In genomic region chr21:18369115-18369514, GRCh38 we compare ENCODE assay signal across 9 cellular contexts. TPM values are rescaled to one million over a fixed set of nuclear protein-coding genes. Genes with fewer than 3 reads are reported as not detected.
DNase-seq lines count a peak whose midpoint lies in the region; ATAC-seq and TF ChIP-seq lines count a peak whose summit lies in the region.
"Had no signal": no experiment of that assay in that cellular context is flagged by ENCODE, and none has a peak within 500 bp of the region (broad histone marks: within the 10 kb centered on the region; RNA-seq: fewer than 3 reads in every experiment).

No MANE protein-coding gene starts in this region.

- H3K27ac ChIP-seq in prostate gland (no peak overlapping the region), right atrium auricular region (no peak overlapping the region)
- H3K27ac ChIP-seq: SJCRH30 had no signal

- no peak for TF ChIP-seq CTCF in prostate gland (IDR thresholded peaks at IDR 0.05)
- peak in 1 of 2 donors; percentile 37 for TF ChIP-seq CTCF in right atrium auricular region (IDR thresholded peaks at IDR 0.05)

- TF ChIP-seq POLR2A in prostate gland (IDR thresholded peaks at IDR 0.05) = no peak

- ATAC-seq in HG02588 (IDR thresholded peaks at IDR 0.05; ENCODE audit: unreplicated experiment) = no peak

- intact Hi-C loops in prostate gland (cut with DNase I) = no loop called here

- WGBS in prostate gland = 30% methylated on average over 4 of the region's 4 CpGs

- H3K36me3 ChIP-seq in MG63 = no peaks in the 10 kb centered on the region
- H3K36me3 ChIP-seq in prostate gland = no peaks in the 10 kb centered on the region
- no peaks in the 10 kb centered on the region for H3K36me3 ChIP-seq in right atrium auricular region
- H3K36me3 ChIP-seq: SJCRH30 had no signal

- H3K4me3 ChIP-seq in MG63 = no peak overlapping the region
- H3K4me3 ChIP-seq in prostate gland = no peak overlapping the region
- no peak overlapping the region for H3K4me3 ChIP-seq in right atrium auricular region
- H3K4me3 ChIP-seq: SJCRH30 had no signal

- H3K27me3 ChIP-seq in MG63 = no peaks in the 10 kb centered on the region
- no peaks in the 10 kb centered on the region for H3K27me3 ChIP-seq in prostate gland (replicated peaks; ENCODE audit: insufficient read depth)
- H3K27me3 ChIP-seq in right atrium auricular region = no peaks in the 10 kb centered on the region
- H3K27me3 ChIP-seq: SJCRH30 had no signal

- H3K4me1 ChIP-seq in prostate gland (replicated peaks) (no peaks in the 10 kb centered on the region), right atrium auricular region (no peaks in the 10 kb centered on the region)
- H3K4me1 ChIP-seq: SJCRH30 had no signal

- H3K9me3 ChIP-seq in MG63 (no peaks in the 10 kb centered on the region), prostate gland (no peaks in the 10 kb centered on the region), right atrium auricular region (no peaks in the 10 kb centered on the region)
- H3K9me3 ChIP-seq: SJCRH30 had no signal

- DNase-seq in D341Med (ENCODE audit: low spot score) (peak; percentile 44), MG63 (peak; percentile 16), SK-N-DZ (ENCODE audit: low spot score) (peak; percentile 60), iris pigment epithelial cell (ENCODE audit: low read depth) (peak; percentile 0), prostate gland (ENCODE audit: low spot score) (no peak), right atrium auricular region (ENCODE audit: low spot score) (no peak)
- no peak for DNase-seq in activated CD4-positive, alpha-beta T cell treated with anti-CD3 and anti-CD28 coated beads, Interleukin-2, amount 50 U/mL, for 1 hour

RNA-seq across cellular contexts. Expression of gene TMPRSS15, which starts 34.5 kb away (rescaled TPM):
- 0.20 TPM in 1 of 2 replicates, not detected in the other for total RNA-seq in MG63 (2014; rRNA removed; shearing (Covaris generic); ENCODE audit: low replicate concordance)
- polyA plus RNA-seq in SK-N-DZ (2014; cell fraction: cytosol; rRNA removed) = 0.50 and 2.3 TPM in 2 replicates
- 0.17 and 0.21 TPM in 2 replicates for polyA plus RNA-seq in SK-N-DZ (2014; cell fraction: nucleus; rRNA removed)
- total RNA-seq in prostate gland (under 1 TPM in 1 of 2 donors, not detected in 1; 0.34 TPM), right atrium auricular region (not detected)
- total RNA-seq: SJCRH30 had no signal

Comparison
In these comparisons a context has a peak if more than half of its experiments do, and no peak if none do; other contexts are left out.
1. DNase-seq: peak in D341Med (single experiment), MG63 (single experiment), SK-N-DZ (single experiment) and iris pigment epithelial cell (single experiment); none in prostate gland (single experiment), activated CD4-positive, alpha-beta T cell treated with anti-CD3 and anti-CD28 coated beads, Interleukin-2, amount 50 U/mL, for 1 hour (single experiment) and right atrium auricular region (single experiment).